In genomic region chr11:67711676-67712075, GRCh38 we compare ENCODE assay signal across 11 cellular contexts. TPM values are rescaled to one million over a fixed set of nuclear protein-coding genes. Genes with fewer than 3 reads are reported as not detected.
"Had no signal": no experiment of that assay in that cellular context is flagged by ENCODE, and none has a peak within 500 bp of the region (broad histone marks: within the 10 kb centered on the region; RNA-seq: fewer than 3 reads in every experiment).

No MANE protein-coding gene starts in this region.

RNA-seq across cellular contexts. Expression of gene ALDH3B2, which starts 37.3 kb away (rescaled TPM):
- total RNA-seq: activated CD4-positive, alpha-beta memory T cell treated with anti-CD3 and anti-CD28 coated beads, Interleukin-2, amount 10 ng/mL, durations not matched to agents 7 days and 5 days; activated CD4-positive, alpha-beta T cell treated with anti-CD3 and anti-CD28 coated beads for 36 hours; activated CD8-positive, alpha-beta memory T cell treated with anti-CD3 and anti-CD28 coated beads for 36 hours; activated naive CD4-positive, alpha-beta T cell treated with anti-CD3 and anti-CD28 coated beads for 36 hours; activated T-helper 17 cell treated with anti-CD3 and anti-CD28 coated beads, Interleukin-2, amount 50 U/mL, for 72 hours; astrocyte; Peyer's patch; Right ventricle myocardium superior; SJCRH30; T-helper 2 cell treated with Interferon-gamma antibody and Interleukin-4, amounts not matched to agents 100 ng/mL and 5 ng/mL, for 36 hours had no signal
- polyA plus RNA-seq: SK-N-SH had no signal
